ENCODE assay signal across 8 cellular contexts in the genomic region with DNA sequence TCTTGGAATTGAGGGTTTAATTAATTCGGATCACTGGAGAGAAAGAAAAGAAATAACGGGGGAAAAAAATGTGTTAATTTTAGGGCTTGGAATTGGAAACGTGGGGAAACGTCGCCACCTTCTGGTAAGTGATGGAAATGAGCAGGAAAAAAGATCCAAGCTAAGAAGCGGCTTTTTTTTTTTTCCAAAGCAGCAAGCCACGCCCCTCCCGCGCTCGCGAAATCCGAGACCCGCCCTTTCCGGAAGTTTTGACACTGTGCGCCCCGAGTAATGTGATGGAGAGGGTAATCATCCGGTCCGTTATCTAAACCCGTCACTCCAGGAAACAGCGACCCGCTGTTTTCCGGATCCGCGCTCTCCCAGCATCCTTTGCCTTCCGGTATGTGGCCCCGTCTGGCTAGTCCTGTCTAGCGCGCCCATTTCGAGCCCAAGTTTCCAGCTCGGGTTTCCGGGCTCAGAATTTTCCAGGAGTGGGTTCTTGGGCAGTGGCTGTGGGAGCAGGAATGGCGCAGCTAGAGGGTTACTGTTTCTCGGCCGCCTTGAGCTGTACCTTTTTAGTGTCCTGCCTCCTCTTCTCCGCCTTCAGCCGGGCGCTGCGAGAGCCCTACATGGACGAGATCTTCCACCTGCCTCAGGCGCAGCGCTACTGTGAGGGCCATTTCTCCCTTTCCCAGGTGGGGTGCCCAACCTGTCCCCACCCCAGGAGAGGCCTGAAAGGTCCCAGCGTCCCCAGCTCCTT. TPM values are rescaled to one million over a fixed set of nuclear protein-coding genes. Genes with fewer than 3 reads are reported as not detected.
DNase-seq lines count a peak whose midpoint lies in the region; ATAC-seq and TF ChIP-seq lines count a peak whose summit lies in the region.

A gene with protein sequence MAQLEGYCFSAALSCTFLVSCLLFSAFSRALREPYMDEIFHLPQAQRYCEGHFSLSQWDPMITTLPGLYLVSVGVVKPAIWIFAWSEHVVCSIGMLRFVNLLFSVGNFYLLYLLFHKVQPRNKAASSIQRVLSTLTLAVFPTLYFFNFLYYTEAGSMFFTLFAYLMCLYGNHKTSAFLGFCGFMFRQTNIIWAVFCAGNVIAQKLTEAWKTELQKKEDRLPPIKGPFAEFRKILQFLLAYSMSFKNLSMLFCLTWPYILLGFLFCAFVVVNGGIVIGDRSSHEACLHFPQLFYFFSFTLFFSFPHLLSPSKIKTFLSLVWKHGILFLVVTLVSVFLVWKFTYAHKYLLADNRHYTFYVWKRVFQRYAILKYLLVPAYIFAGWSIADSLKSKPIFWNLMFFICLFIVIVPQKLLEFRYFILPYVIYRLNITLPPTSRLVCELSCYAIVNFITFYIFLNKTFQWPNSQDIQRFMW (plus strand): TSS at position 384 of the 739 bp plus-strand sequence. CDS start 120 bp downstream, at position 504.

- no peaks in the 10 kb centered on the region for H3K4me1 ChIP-seq in A673 (ENCODE audit: insufficient read depth, low read length, poor library complexity, severe bottlenecking)
- H3K4me1 ChIP-seq in spleen = peaks cover 0 to 35% (median 12%) of the 10 kb centered on the region in 6 donors

- WGBS in spleen, 5 donors = 0 to 1% (median 1%) methylated on average over 42 of the region's 42 CpGs

- ATAC-seq in GM18861 (IDR thresholded peaks at IDR 0.05; ENCODE audit: unreplicated experiment) (peak; percentile 100), HG03097 (IDR thresholded peaks at IDR 0.05; ENCODE audit: low FRiP score, unreplicated experiment) (peak; percentile 100)

- H3K4me3 ChIP-seq in A673 (ENCODE audit: low read depth, low read length, poor library complexity, severe bottlenecking) = peak within 1 kb of the TSS; percentile 86
- peak within 1 kb of the TSS; percentile 69 for H3K4me3 ChIP-seq in WI38 (ENCODE audit: low read depth, low read length)
- H3K4me3 ChIP-seq in cardiac fibroblast (replicated peaks in 1 of 2; ENCODE audit: low read depth in 2 of 2, low read length in 2 of 2) = peak within 1 kb of the TSS; percentile 68 to 86
- peak within 1 kb of the TSS; percentile 37 to 73 (median 58) for H3K4me3 ChIP-seq in spleen

- no peak for TF ChIP-seq POLR2A in spleen (IDR thresholded peaks at IDR 0.05)

- CTCF ChIA-PET in A673 (lab: Charles Lee) = interaction anchor here (0.7 kb wide), 1 partner anchor 727 kb away, joined by 3 read pairs; no protein-coding TSS in a partner anchor

- peak; percentile 76 for TF ChIP-seq CTCF in A673 (conservative IDR thresholded peaks at IDR 0.05; ENCODE audit: low read depth, low read length)
- TF ChIP-seq CTCF in WI38 (IDR thresholded peaks at IDR 0.05; ENCODE audit: low read depth, low read length) = peak; percentile 55
- TF ChIP-seq CTCF in cardiac fibroblast (IDR thresholded peaks at IDR 0.05; ENCODE audit: low read depth, low read length) = peak; percentile 54
- peak; percentile 48 to 89 (median 77) for TF ChIP-seq CTCF in spleen (IDR thresholded peaks at IDR 0.05 in 8 of 11, conservative IDR thresholded peaks at IDR 0.05 in 3 of 11)

- intact Hi-C loops in A673 (cut with micrococcal nuclease; ENCODE audit: unreplicated experiment) (loop anchor here (1.0 kb wide), 1 partner anchor 178 kb away; no protein-coding TSS in a partner anchor), spleen (cut with DNase I; ENCODE audit: low total_unique reads) (loop anchor here (10.0 kb wide), 1 partner anchor 182 kb away; no protein-coding TSS in a partner anchor)

- DNase-seq in A673 (ENCODE audit: low spot score) = peak; percentile 97
- DNase-seq in NCI-H2227 (lab: John Stamatoyannopoulos, UW; ENCODE audit: unreplicated experiment) = peak; percentile 95
- DNase-seq in cardiac fibroblast (ENCODE audit: low read depth in 2 of 2) = peak; percentile 98
- peak; percentile 97 for DNase-seq in inferior parietal cortex (ENCODE audit: extremely low spot score)
- peak; percentile 95 for DNase-seq in spleen

- no peaks in the 10 kb centered on the region for H3K36me3 ChIP-seq in A673 (ENCODE audit: insufficient read depth, low read length, poor library complexity, severe bottlenecking)
- H3K36me3 ChIP-seq in spleen = peaks cover 0 to 14% (median 0%) of the 10 kb centered on the region in 6 donors

- H3K27ac ChIP-seq in A673 (ENCODE audit: low read depth, low read length, poor library complexity, severe bottlenecking) (peak within 1 kb of the TSS; percentile 86), spleen (peak within 1 kb of the TSS; percentile 80 to 88 (median 86))

- H3K9me3 ChIP-seq in A673 (ENCODE audit: low read depth, low read length, poor library complexity, severe bottlenecking) (no peaks in the 10 kb centered on the region), spleen (no peaks in the 10 kb centered on the region)

- POLR2A ChIA-PET in A673 (lab: Charles Lee; ENCODE audit: low non-redundant PET) = no interaction called here

- H3K27me3 ChIP-seq in A673 (replicated peaks; ENCODE audit: insufficient read depth, low read depth, low read length, poor library complexity) (no peaks in the 10 kb centered on the region), spleen (replicated peaks in 1 of 7) (no peaks in the 10 kb centered on the region)

- BruUV-seq in A673 (replicated peaks; lab: Mats Ljungman, UMichigan) = no TSS peak

RNA-seq across cellular contexts. Expression of the gene that starts here (rescaled TPM):
- total RNA-seq in A673 (2021) = 12.1 and 13.8 TPM in 2 replicates
- 10 to 100 TPM in 4 of 7 donors, 1 to 10 TPM in 3; 6.7 to 13.9 (median 10.6) TPM for total RNA-seq in spleen
- polyA plus RNA-seq in spleen = 1 to 10 TPM; 1.7 to 1.9 (median 1.9) TPM

Comparison
In these comparisons a context has a peak if more than half of its experiments do, and no peak if none do; other contexts are left out.
1. Peak in every context shown above with its lines: DNase-seq, ATAC-seq, H3K4me3 ChIP-seq and H3K27ac ChIP-seq.